Comparison of ENCODE assay signal across 9 cellular contexts in the genomic region with DNA sequence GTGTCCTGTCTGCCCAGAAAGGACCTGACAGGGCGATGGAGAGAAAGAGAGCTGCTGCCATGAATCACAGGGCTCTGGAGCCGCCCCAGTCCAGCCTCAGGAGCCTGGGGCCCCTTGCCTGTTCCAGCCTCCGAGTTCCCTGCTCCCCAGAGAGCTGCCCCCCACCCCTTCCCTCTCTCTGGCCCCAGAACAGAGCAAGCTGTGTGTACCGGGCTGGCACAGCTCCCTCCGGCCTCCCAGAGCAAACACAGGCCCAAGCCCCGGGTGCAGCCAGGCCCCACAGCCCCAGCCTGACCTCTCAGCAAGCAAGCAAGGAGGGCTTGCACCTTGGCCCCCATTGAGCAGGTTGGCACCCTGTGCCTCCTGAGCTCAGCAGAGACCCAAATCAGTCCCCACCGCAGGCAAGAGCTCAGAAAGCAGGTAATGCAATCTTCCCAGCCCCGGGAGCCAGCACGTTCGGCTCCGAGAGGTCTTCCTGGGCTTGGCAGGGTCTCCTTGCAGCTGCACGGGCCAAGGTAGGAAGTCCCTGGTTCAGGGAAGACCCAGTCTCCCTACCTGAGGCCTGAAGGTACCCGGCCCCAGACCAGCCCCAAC. TPM values are rescaled to one million over a fixed set of nuclear protein-coding genes. Genes with fewer than 3 reads are reported as not detected.
DNase-seq lines count a peak whose midpoint lies in the region; ATAC-seq, FAIRE-seq and TF ChIP-seq lines count a peak whose summit lies in the region.
"Had no signal": no experiment of that assay in that cellular context is flagged by ENCODE, and none has a peak within 500 bp of the region (broad histone marks: within the 10 kb centered on the region; RNA-seq: fewer than 3 reads in every experiment).

No MANE protein-coding gene starts in this region.

- no peak for FAIRE-seq in pancreas (lab: Jason Lieb, UNC)

- TF ChIP-seq CTCF in C4-2B (conservative IDR thresholded peaks at IDR 0.05) (no peak), WERI-Rb-1 (IDR thresholded peaks at IDR 0.05; ENCODE audit: low read depth, low read length) (no peak), gastroesophageal sphincter (IDR thresholded peaks at IDR 0.05) (no peak), pancreas (IDR thresholded peaks at IDR 0.05) (no peak)

- H3K27me3 ChIP-seq in WERI-Rb-1 (ENCODE audit: insufficient read depth, low read depth, severe bottlenecking) (no peaks in the 10 kb centered on the region), gastroesophageal sphincter (no peaks in the 10 kb centered on the region), pancreas (no peaks in the 10 kb centered on the region)

- H3K4me1 ChIP-seq in gastroesophageal sphincter (peaks cover 0 to 71% (median 27%) of the 10 kb centered on the region in 3 donors), pancreas (peaks cover 0 to 14% (median 9%) of the 10 kb centered on the region in 3 donors)

- peak overlapping the region; percentile 80 for H3K4me3 ChIP-seq in WERI-Rb-1 (ENCODE audit: low read depth, low read length)
- H3K4me3 ChIP-seq in gastroesophageal sphincter: peak overlapping the region; percentile 67 to 76
- peak overlapping the region in 3 of 4 donors; percentile 68 to 84 (median 69) for H3K4me3 ChIP-seq in pancreas

- TF ChIP-seq EP300 in gastroesophageal sphincter (IDR thresholded peaks at IDR 0.05): no peak

- H3K27ac ChIP-seq in C4-2B (peak overlapping the region; percentile 93), WERI-Rb-1 (peak overlapping the region; percentile 83; the same call in 1 of the 2 replicates), gastroesophageal sphincter (peak overlapping the region; percentile 80 to 94 (median 89)), pancreas (peak overlapping the region; percentile 76 to 86 (median 78))

- no peak for ATAC-seq in gastroesophageal sphincter
- peak; percentile 14 to 62 (median 52) for ATAC-seq in pancreas
- no peak for ATAC-seq in GM18505 (IDR thresholded peaks at IDR 0.05; ENCODE audit: unreplicated experiment)

- DNase-seq in WERI-Rb-1 (no peak), pancreas (peak in 5 of 6 donors; percentile 60 to 92 (median 65)), NOMO-1 treated with DMSO at 0.1 percent for 48 hours (lab: John Stamatoyannopoulos, UW; ENCODE audit: unreplicated experiment) (no peak), iPS-NIHi7 (ENCODE audit: extremely low spot score) (no peak), DMS79 treated with DMSO at 0.1 percent for 48 hours (lab: John Stamatoyannopoulos, UW) (no peak)
- DNase-seq: stimulated activated CD4-positive, alpha-beta T cell treated with anti-CD3 and anti-CD28 coated beads, Interleukin-4, amount 100 ng/mL, for 1 hour had no signal

- H3K36me3 ChIP-seq in WERI-Rb-1: peaks cover 5% of the 10 kb centered on the region
- H3K36me3 ChIP-seq in gastroesophageal sphincter: peaks cover 0 to 26% of the 10 kb centered on the region in 2 donors
- no peaks in the 10 kb centered on the region for H3K36me3 ChIP-seq in pancreas

- no peak for TF ChIP-seq POLR2A in gastroesophageal sphincter (IDR thresholded peaks at IDR 0.05)
- no peak for TF ChIP-seq POLR2A in GM18505 (IDR thresholded peaks at IDR 0.05; ENCODE audit: borderline replicate concordance, extremely low read depth, insufficient read depth, insufficient read length)

- no peaks in the 10 kb centered on the region for H3K9me3 ChIP-seq in WERI-Rb-1 (ENCODE audit: severe bottlenecking)
- no peaks in the 10 kb centered on the region for H3K9me3 ChIP-seq in gastroesophageal sphincter
- H3K9me3 ChIP-seq in pancreas: no peaks in the 10 kb centered on the region

- intact Hi-C loops in pancreas (cut with DNase I): loop anchor here in 1 of 3 donors (5.0 kb wide), 1 partner anchor 77 kb away; no protein-coding TSS in a partner anchor

- WGBS in gastroesophageal sphincter (ENCODE audit: low coverage in 1 of 2), 2 donors: no CpG with 5 or more reads among the region's 13 CpGs
- 9 to 12% methylated on average over 12 to 13 of the region's 13 CpGs for WGBS in pancreas, 2 donors

RNA-seq across cellular contexts. Expression of gene PACSIN3, which starts 1.4 kb away (rescaled TPM):
- total RNA-seq in gastroesophageal sphincter: 10 to 100 TPM; 61.3 to 74.9 (median 65.3) TPM
- total RNA-seq in pancreas: 10 to 100 TPM; 16.5 to 39.9 (median 29.6) TPM
- 10 to 100 TPM; 28.1 to 31.3 TPM for polyA plus RNA-seq in pancreas

RNA-seq across cellular contexts. Expression of gene ARFGAP2, which starts 8.1 kb away (rescaled TPM):
- total RNA-seq in gastroesophageal sphincter: 100 to 1,000 TPM; 127 to 223 (median 198) TPM
- total RNA-seq in pancreas: 10 to 100 TPM; 40.1 to 67.5 (median 61.4) TPM
- polyA plus RNA-seq in pancreas: 10 to 100 TPM; 73.1 to 78.9 TPM

RNA-seq across cellular contexts. Expression of gene DDB2, which starts 30.0 kb away (rescaled TPM):
- total RNA-seq in gastroesophageal sphincter: 10 to 100 TPM; 18.6 to 44.2 (median 28.0) TPM
- 10 to 100 TPM in 5 of 6 donors, 1 to 10 TPM in 1; 10.0 to 46.2 (median 20.0) TPM for total RNA-seq in pancreas
- polyA plus RNA-seq in pancreas: 10 to 100 TPM; 31.2 to 45.9 TPM

Comparison
In these comparisons a context has a peak if more than half of its experiments do, and no peak if none do; other contexts are left out.
1. DNase-seq: peak in pancreas (5 of 6); none in WERI-Rb-1 (single experiment), NOMO-1 treated with DMSO at 0.1 percent for 48 hours (single experiment), iPS-NIHi7 (single experiment) and DMS79 treated with DMSO at 0.1 percent for 48 hours (single experiment).
2. ATAC-seq: peak in pancreas (4 of 4); none in gastroesophageal sphincter (single experiment) and GM18505 (single experiment).
3. Peak in every context shown above with its lines, with median percentiles within 50 percentile points of each other: H3K27ac ChIP-seq and H3K4me3 ChIP-seq.